In genomic region chr15:74893627-74894026, GRCh38 we compare ENCODE assay signal across 19 cellular contexts. TPM values are rescaled to one million over a fixed set of nuclear protein-coding genes. Genes with fewer than 3 reads are reported as not detected.
DNase-seq lines count a peak whose midpoint lies in the region; ATAC-seq and TF ChIP-seq lines count a peak whose summit lies in the region.
"Had no signal": no experiment of that assay in that cellular context is flagged by ENCODE, and none has a peak within 500 bp of the region (broad histone marks: within the 10 kb centered on the region; RNA-seq: fewer than 3 reads in every experiment).

No MANE protein-coding gene starts in this region.

- H3K36me3 ChIP-seq in BE2C: peaks cover 19% of the 10 kb centered on the region
- peaks cover 0 to 38% of the 10 kb centered on the region in 2 donors for H3K36me3 ChIP-seq in adrenal gland (replicated peaks in 1 of 2)
- H3K36me3 ChIP-seq: pancreas had no signal

- no peaks in the 10 kb centered on the region for H3K4me1 ChIP-seq in BE2C
- H3K4me1 ChIP-seq in adrenal gland (replicated peaks in 1 of 2): peaks cover 29 to 33% of the 10 kb centered on the region in 2 donors

- intact Hi-C loops in adrenal gland (cut with DNase I): loop anchor here in 1 of 2 donors (10.0 kb wide), 1 partner anchor 49 kb away; the partner anchor contains the start of gene ULK3

- DNase-seq in activated gamma-delta T cell treated with Interleukin-2 at 50 U/mL for 16 hours: peak; percentile 33
- no peak for DNase-seq in activated gamma-delta T cell (lab: John Stamatoyannopoulos, UW)
- DNase-seq in T-cell: peak in 27 of 34 experiments; percentile 5 to 57 (median 34)
- no peak for DNase-seq in activated naive CD8-positive, alpha-beta T cell treated with anti-CD3 and anti-CD28 coated beads, Interleukin-2, amount 50 U/mL, for 24 hours
- DNase-seq in neural crest cell (ENCODE audit: low read depth, low spot score): no peak
- no peak for DNase-seq in BE2C
- DNase-seq in adrenal gland: no peak
- DNase-seq: Calu3, GF-D8, HFFc6, NCI-H1930, NCI-H524 treated with DMSO at 0.1 percent for 48 hours, pancreas, stomach had no signal

- H3K4me3 ChIP-seq in BE2C (ENCODE audit: low read depth, low read length) (no peak overlapping the region), adrenal gland (no peak overlapping the region)
- H3K4me3 ChIP-seq: hepatocyte, pancreas, skin epidermis, stomach, vagina had no signal

- no peaks in the 10 kb centered on the region for H3K27me3 ChIP-seq in BE2C
- H3K27me3 ChIP-seq in adrenal gland: no peaks in the 10 kb centered on the region
- H3K27me3 ChIP-seq: hepatocyte, pancreas, stomach, vagina had no signal

- no peaks in the 10 kb centered on the region for H3K27me3 Mint-ChIP-seq in T-cell
- no peaks in the 10 kb centered on the region for H3K27me3 Mint-ChIP-seq in activated naive CD8-positive, alpha-beta T cell treated with anti-CD3 and anti-CD28 coated beads, Interleukin-2, amount 50 U/mL, for 24 hours
- no peaks in the 10 kb centered on the region for H3K27me3 Mint-ChIP-seq in neural crest cell (ENCODE audit: low read depth)
- H3K27me3 Mint-ChIP-seq: brain had no signal

- POLR2A ChIA-PET in T-cell (lab: Charles Lee): interaction anchor here in 1 of 2 donors (0.6 kb wide), 1 partner anchor 36 kb away, joined by 3 read pairs; no protein-coding TSS in a partner anchor

- H3K36me3 Mint-ChIP-seq in T-cell: peaks cover 16% of the 10 kb centered on the region
- peaks cover 26% of the 10 kb centered on the region for H3K36me3 Mint-ChIP-seq in activated naive CD8-positive, alpha-beta T cell treated with anti-CD3 and anti-CD28 coated beads, Interleukin-2, amount 50 U/mL, for 24 hours (ENCODE audit: low read depth)
- peaks cover 7% of the 10 kb centered on the region for H3K36me3 Mint-ChIP-seq in neural crest cell (ENCODE audit: low read depth)

- TF ChIP-seq POLR2A in adrenal gland (IDR thresholded peaks at IDR 0.05): no peak

- peaks cover 46 to 60% (median 52%) of the 10 kb centered on the region in 3 donors for H3K4me1 Mint-ChIP-seq in T-cell
- peaks cover 53% of the 10 kb centered on the region for H3K4me1 Mint-ChIP-seq in activated naive CD8-positive, alpha-beta T cell treated with anti-CD3 and anti-CD28 coated beads, Interleukin-2, amount 50 U/mL, for 24 hours
- H3K4me1 Mint-ChIP-seq in neural crest cell: peaks cover 22% of the 10 kb centered on the region

- H3K27ac Mint-ChIP-seq in T-cell (peak overlapping the region; percentile 99 to 100), neural crest cell (ENCODE audit: unreplicated experiment) (no peak overlapping the region)
- peak overlapping the region; percentile 55 for H3K27ac Mint-ChIP-seq in activated naive CD8-positive, alpha-beta T cell treated with anti-CD3 and anti-CD28 coated beads, Interleukin-2, amount 50 U/mL, for 24 hours
- H3K27ac Mint-ChIP-seq: HFFc6 had no signal

- H3K27ac ChIP-seq in adrenal gland: no peak overlapping the region
- H3K27ac ChIP-seq: hepatocyte, pancreas, stomach, vagina had no signal

- H3K4me3 Mint-ChIP-seq in T-cell (peak overlapping the region; percentile 67 to 76 (median 71)), neural crest cell (peak overlapping the region; percentile 80)
- H3K4me3 Mint-ChIP-seq in activated naive CD8-positive, alpha-beta T cell treated with anti-CD3 and anti-CD28 coated beads, Interleukin-2, amount 50 U/mL, for 24 hours: no peak overlapping the region
- H3K4me3 Mint-ChIP-seq: HFFc6 had no signal

- no peaks in the 10 kb centered on the region for H3K9me3 Mint-ChIP-seq in T-cell
- no peaks in the 10 kb centered on the region for H3K9me3 Mint-ChIP-seq in activated naive CD8-positive, alpha-beta T cell treated with anti-CD3 and anti-CD28 coated beads, Interleukin-2, amount 50 U/mL, for 24 hours
- H3K9me3 Mint-ChIP-seq in neural crest cell: no peaks in the 10 kb centered on the region
- H3K9me3 Mint-ChIP-seq: brain, HFFc6 had no signal

- ATAC-seq in T-cell (replicated peaks in 1 of 4) (peak; percentile 72 to 76 (median 74)), GM21381 (IDR thresholded peaks at IDR 0.05; ENCODE audit: unreplicated experiment) (no peak)
- ATAC-seq in activated naive CD8-positive, alpha-beta T cell treated with anti-CD3 and anti-CD28 coated beads, Interleukin-2, amount 50 U/mL, for 24 hours: no peak
- ATAC-seq: pancreas had no signal

- TF ChIP-seq CTCF in neural crest cell (conservative IDR thresholded peaks at IDR 0.05) (no peak), BE2C (IDR thresholded peaks at IDR 0.05; ENCODE audit: low read depth, low read length) (no peak), adrenal gland (IDR thresholded peaks at IDR 0.05) (no peak)

- no peaks in the 10 kb centered on the region for H3K9me3 ChIP-seq in BE2C
- no peaks in the 10 kb centered on the region for H3K9me3 ChIP-seq in adrenal gland (replicated peaks in 1 of 3)
- H3K9me3 ChIP-seq: pancreas, stomach, vagina had no signal

- CTCF ChIA-PET in T-cell (lab: Charles Lee): interaction anchor here (0.6 to 1.8 kb wide), 13 partner anchors 8 to 949 kb away, joined by 3 to 11 read pairs (median 3); partner anchors contain the start of gene FAM219B (in 1 of the 2)

- WGBS in adrenal gland, 4 donors: 86 to 93% (median 90%) methylated on average over 2 to 3 of the region's 3 CpGs

RNA-seq across cellular contexts. Expression of gene MPI, which starts 3.8 kb away (rescaled TPM):
- total RNA-seq in T-cell (10 to 100 TPM; 36.5 to 74.1 (median 66.1) TPM), neural crest cell (42.6 and 43.8 TPM in 2 replicates), adrenal gland (100 to 1,000 TPM in 5 of 8 donors, 10 to 100 TPM in 3; 68.7 to 218 (median 125) TPM)
- polyA plus RNA-seq in BE2C (2012; ENCODE audit: insufficient read depth, insufficient read length, low read depth): 72.1 TPM
- 100 to 1,000 TPM in 1 of 3 donors, 10 to 100 TPM in 2; 26.2 to 123 (median 37.9) TPM for polyA plus RNA-seq in adrenal gland

RNA-seq across cellular contexts. Expression of gene FAM219B, which starts 13.0 kb away (rescaled TPM):
- total RNA-seq in T-cell (100 to 1,000 TPM in 2 of 5 donors, 10 to 100 TPM in 3; 46.0 to 108 (median 96.6) TPM), neural crest cell (128 and 138 TPM in 2 replicates), adrenal gland (100 to 1,000 TPM in 1 of 8 donors, 10 to 100 TPM in 7; 44.0 to 111 (median 78.0) TPM)
- polyA plus RNA-seq in BE2C (2012; ENCODE audit: insufficient read depth, insufficient read length, low read depth): 85.6 TPM
- 10 to 100 TPM; 45.0 to 54.5 (median 51.4) TPM for polyA plus RNA-seq in adrenal gland

RNA-seq across cellular contexts. Expression of gene SCAMP2, which starts 20.5 kb away (rescaled TPM):
- total RNA-seq in T-cell (100 to 1,000 TPM in 3 of 5 donors, 10 to 100 TPM in 2; 76.8 to 141 (median 134) TPM), neural crest cell (40.4 and 42.0 TPM in 2 replicates), adrenal gland (100 to 1,000 TPM in 5 of 8 donors, 10 to 100 TPM in 3; 79.1 to 185 (median 104) TPM)
- polyA plus RNA-seq in BE2C (2012; ENCODE audit: insufficient read depth, insufficient read length, low read depth): 76.6 TPM
- polyA plus RNA-seq in adrenal gland: 100 to 1,000 TPM in 1 of 3 donors, 10 to 100 TPM in 2; 45.0 to 109 (median 61.9) TPM

RNA-seq across cellular contexts. Expression of gene COX5A, which starts 44.2 kb away (rescaled TPM):
- total RNA-seq in T-cell: 10 to 100 TPM; 58.5 to 83.1 (median 76.7) TPM
- total RNA-seq in neural crest cell: 239 and 246 TPM in 2 replicates
- 662 TPM for polyA plus RNA-seq in BE2C (2012; ENCODE audit: insufficient read depth, insufficient read length, low read depth)
- total RNA-seq in adrenal gland: 100 to 1,000 TPM; 107 to 330 (median 153) TPM
- polyA plus RNA-seq in adrenal gland: 100 to 1,000 TPM in 2 of 3 donors, 10 to 100 TPM in 1; 85.5 to 244 (median 190) TPM

RNA-seq across cellular contexts. Expression of gene ULK3, which starts 50.7 kb away (rescaled TPM):
- total RNA-seq in T-cell: 100 to 1,000 TPM in 3 of 5 donors, 10 to 100 TPM in 2; 53.4 to 112 (median 101) TPM
- 48.4 TPM in 2 replicates for total RNA-seq in neural crest cell
- 152 TPM for polyA plus RNA-seq in BE2C (2012; ENCODE audit: insufficient read depth, insufficient read length, low read depth)
- 10 to 100 TPM; 30.1 to 83.6 (median 52.5) TPM for total RNA-seq in adrenal gland
- polyA plus RNA-seq in adrenal gland: 100 to 1,000 TPM in 2 of 3 donors, 10 to 100 TPM in 1; 21.7 to 126 (median 124) TPM

Comparison
In these comparisons a context has a peak if more than half of its experiments do, and no peak if none do; other contexts are left out.
1. DNase-seq: peak in activated gamma-delta T cell treated with Interleukin-2 at 50 U/mL for 16 hours (single experiment) and T-cell (27 of 34); none in activated gamma-delta T cell (single experiment), activated naive CD8-positive, alpha-beta T cell treated with anti-CD3 and anti-CD28 coated beads, Interleukin-2, amount 50 U/mL, for 24 hours (single experiment), neural crest cell (single experiment), BE2C (single experiment) and adrenal gland (0 of 7).
2. ATAC-seq: peak in T-cell (4 of 4); none in activated naive CD8-positive, alpha-beta T cell treated with anti-CD3 and anti-CD28 coated beads, Interleukin-2, amount 50 U/mL, for 24 hours (single experiment) and GM21381 (single experiment).